Comparison of ENCODE assay signal across 26 cellular contexts in the genomic region with DNA sequence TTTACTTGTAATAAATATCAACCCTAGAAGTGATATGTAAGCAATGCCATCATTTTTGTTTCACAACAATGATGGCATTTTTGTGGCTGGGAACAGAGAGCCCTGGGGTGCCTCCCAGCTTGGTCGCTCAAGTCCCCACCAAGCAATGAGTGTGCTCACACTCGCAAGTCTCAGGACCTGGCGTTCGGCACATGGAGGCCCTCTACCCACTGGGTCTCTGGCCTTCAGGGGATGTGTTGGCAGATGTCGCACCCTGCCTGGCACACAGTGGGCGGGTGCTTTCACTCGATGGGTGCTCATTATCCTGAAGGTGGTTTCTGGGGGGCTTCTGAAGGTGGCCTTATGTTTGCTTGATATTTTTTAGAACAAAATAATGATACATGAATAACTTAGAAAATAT.
"Had no signal": no experiment of that assay in that cellular context is flagged by ENCODE, and none has a peak within 500 bp of the region (broad histone marks: within the 10 kb centered on the region; RNA-seq: fewer than 3 reads in every experiment).

No MANE protein-coding gene starts in this region.

- H3K27ac ChIP-seq: ascending aorta, cardiac muscle cell, WERI-Rb-1 had no signal

- DNase-seq: activated CD4-positive, alpha-beta memory T cell treated with anti-CD3 and anti-CD28 coated beads, Interleukin-2, amount 10 ng/mL, durations not matched to agents 7 days and 5 days; activated CD4-positive, alpha-beta T cell treated with anti-CD3 and anti-CD28 coated beads for 1 hour; activated CD4-positive, alpha-beta T cell treated with anti-CD3 and anti-CD28 coated beads for 36 hours; activated CD4-positive, alpha-beta T cell treated with anti-CD3 and anti-CD28 coated beads for 48 hours; activated CD4-positive, alpha-beta T cell treated with anti-CD3 and anti-CD28 coated beads, Interleukin-2, amount 10 ng/mL, durations not matched to agents 7 days and 5 days; activated CD4-positive, alpha-beta T cell treated with anti-CD3 and anti-CD28 coated beads, Interleukin-2, amount 50 U/mL, for 48 hours; activated CD4-positive, CD25-positive, alpha-beta regulatory T cell; activated CD8-positive, alpha-beta memory T cell treated with anti-CD3 and anti-CD28 coated beads, Interleukin-2, amount 50 U/mL, for 48 hours; activated CD8-positive, alpha-beta T cell treated with anti-CD3 and anti-CD28 coated beads, Interleukin-2, amount 10 ng/mL, durations not matched to agents 7 days and 5 days; activated effector memory CD4-positive, alpha-beta T cell treated with Interleukin-2 at 50 U/mL for 16 hours; activated gamma-delta T cell; activated naive CD4-positive, alpha-beta T cell treated with anti-CD3 and anti-CD28 coated beads, Interleukin-2, amount 10 ng/mL, durations not matched to agents 7 days and 5 days; activated naive CD4-positive, alpha-beta T cell treated with Interleukin-2 at 50 U/mL for 16 hours; activated naive CD8-positive, alpha-beta T cell treated with anti-CD3 and anti-CD28 coated beads, Interleukin-2, amount 10 ng/mL, durations not matched to agents 7 days and 5 days; activated naive CD8-positive, alpha-beta T cell treated with anti-CD3 and anti-CD28 coated beads, Interleukin-2, amount 50 U/mL, for 24 hours; activated T-cell treated with anti-CD3 and anti-CD28 coated beads, Interleukin-2, amount 50 U/mL, for 24 hours; activated T-cell treated with anti-CD3 and anti-CD28 coated beads, Interleukin-2, amount 50 U/mL, for 48 hours; amygdala; anterior cingulate cortex; caudate nucleus; cerebellar nuclear complex; T-cell; T-helper 17 cell; WERI-Rb-1 had no signal
